8 cellular contexts compared by ENCODE assay signal in the genomic region with DNA sequence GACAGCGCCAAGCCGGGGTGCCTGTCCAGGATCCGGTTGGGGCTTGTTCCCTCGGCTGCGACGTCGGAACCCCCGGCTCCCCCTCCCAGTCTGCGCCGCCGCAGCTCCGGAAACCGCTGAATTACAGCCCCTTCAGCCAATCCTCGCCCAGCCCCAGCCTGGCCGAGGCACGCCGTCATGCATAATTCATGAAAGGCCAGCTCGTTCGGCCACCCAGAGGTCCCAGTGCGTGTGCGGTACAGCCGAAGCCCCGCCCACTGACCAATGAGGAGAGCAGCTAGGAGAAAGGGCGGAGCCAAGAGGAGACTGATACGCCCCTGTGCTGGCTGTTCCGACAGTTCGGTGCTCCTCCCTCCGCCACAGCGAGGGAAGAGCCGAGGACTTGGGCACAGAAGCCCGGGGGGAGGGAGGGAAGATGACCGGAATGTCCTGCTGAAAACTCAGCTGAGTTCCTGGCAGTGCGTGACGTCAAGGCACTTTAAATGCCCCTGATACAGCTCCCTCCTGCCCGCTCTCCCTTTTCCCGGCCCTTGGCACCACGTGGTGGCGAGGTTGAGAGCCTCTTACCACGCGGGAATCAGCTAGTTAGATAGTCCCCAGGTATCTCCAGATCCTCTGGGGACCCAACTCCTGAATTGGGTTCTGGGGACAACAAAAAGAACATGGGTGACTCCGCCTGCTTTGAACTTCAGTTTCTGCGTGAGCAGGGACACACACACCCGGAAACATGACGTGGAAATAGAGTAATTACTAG. TPM values are rescaled to one million over a fixed set of nuclear protein-coding genes. Genes with fewer than 3 reads are reported as not detected.
DNase-seq lines count a peak whose midpoint lies in the region; ATAC-seq, FAIRE-seq and TF ChIP-seq lines count a peak whose summit lies in the region.

TSS of gene STAT3 (minus strand) at position 62 of the 754 bp plus-strand sequence. CDS start 39,926 bp downstream, outside the sequence.

- H3K27ac ChIP-seq in heart left ventricle: peak within 1 kb of the TSS; percentile 96 to 100 (median 99)

- TF ChIP-seq CTCF in heart left ventricle (IDR thresholded peaks at IDR 0.05) (peak in 2 of 12 donors; percentile 11 to 25), type B pancreatic cell (conservative IDR thresholded peaks at IDR 0.05) (no peak)

- ATAC-seq in HG02852 (IDR thresholded peaks at IDR 0.05; ENCODE audit: unreplicated experiment) (peak; percentile 87), heart left ventricle (peak; percentile 95 to 99 (median 98))

- H3K4me1 ChIP-seq in heart left ventricle: peaks cover 3 to 49% (median 24%) of the 10 kb centered on the region in 12 donors

- intact Hi-C loops in T-helper 1 cell treated with Interleukin-12 subunit alpha and Interleukin-12 subunit beta and Interleukin-4 antibody, amounts not matched to agents 30 ng/mL and 1 ng/mL, for 36 hours (cut with micrococcal nuclease): loop anchor here (1.0 to 5.0 kb wide), 14 partner anchors 18 to 700 kb away; partner anchors contain the start of genes CNP, DHX58, EIF1 and KCNH4
- intact Hi-C loops in heart left ventricle (cut with DNase I): loop anchor here in 7 of 10 donors (2.0 to 5.0 kb wide), 3 partner anchors 18 to 66 kb away; no protein-coding TSS in a partner anchor

- H3K4me3 Mint-ChIP-seq in type B pancreatic cell: peak within 1 kb of the TSS; percentile 99

- H3K4me3 ChIP-seq in heart left ventricle: peak within 1 kb of the TSS; percentile 76 to 100 (median 89)

- H3K9me3 Mint-ChIP-seq in type B pancreatic cell: no peaks in the 10 kb centered on the region

- peak; percentile 98 for FAIRE-seq in GM12892 (lab: Jason Lieb, UNC)

- peaks cover 18% of the 10 kb centered on the region for H3K4me1 Mint-ChIP-seq in type B pancreatic cell (ENCODE audit: unreplicated experiment)

- H3K27ac Mint-ChIP-seq in type B pancreatic cell: peak within 1 kb of the TSS; percentile 97

- 0% methylated on average over 30 to 44 of the region's 44 CpGs for WGBS in heart left ventricle, 4 donors

- H3K36me3 ChIP-seq in heart left ventricle: peaks cover 0 to 14% (median 0%) of the 10 kb centered on the region in 9 donors

- H3K36me3 Mint-ChIP-seq in type B pancreatic cell: peaks cover 2% of the 10 kb centered on the region

- H3K27me3 Mint-ChIP-seq in type B pancreatic cell: no peaks in the 10 kb centered on the region

- H3K9me3 ChIP-seq in heart left ventricle: no peaks in the 10 kb centered on the region

- H3K27me3 ChIP-seq in heart left ventricle: no peaks in the 10 kb centered on the region

- DNase-seq in GM12892 (ENCODE audit: insufficient read length): peak; percentile 94
- DNase-seq in NCI-H146 (lab: John Stamatoyannopoulos, UW): peak; percentile 100
- DNase-seq in amniotic epithelial cell (ENCODE audit: low read depth): peak; percentile 99
- DNase-seq in heart left ventricle: peak; percentile 100
- DNase-seq in pons (ENCODE audit: low spot score): peak; percentile 100
- peak; percentile 100 for DNase-seq in type B pancreatic cell (ENCODE audit: extremely low spot score, unreplicated experiment)

- TF ChIP-seq POLR2A in GM12892 (IDR thresholded peaks at IDR 0.05; ENCODE audit: low read depth, low read length) (peak; percentile 58), heart left ventricle (IDR thresholded peaks at IDR 0.05) (peak in 1 of 2 donors; percentile 98)

RNA-seq across cellular contexts. Expression of gene STAT3, which starts in this region (rescaled TPM):
- polyA plus RNA-seq in GM12892 (2012; ENCODE audit: missing spikeins): 66.7 TPM
- 230 and 240 TPM in 2 replicates for total RNA-seq in T-helper 1 cell treated with Interleukin-12 subunit alpha and Interleukin-12 subunit beta and Interleukin-4 antibody, amounts not matched to agents 30 ng/mL and 1 ng/mL, for 36 hours
- total RNA-seq in heart left ventricle (100 to 1,000 TPM; 111 to 614 (median 148) TPM), type B pancreatic cell (ENCODE audit: low replicate concordance) (64.9 and 80.1 TPM in 2 replicates)
- 100 to 1,000 TPM in 1 of 2 donors, 10 to 100 TPM in 1; 36.0 to 152 TPM for polyA plus RNA-seq in heart left ventricle

Comparison
In these comparisons a context has a peak if more than half of its experiments do, and no peak if none do; other contexts are left out.
1. Peak in every context shown above with its lines: DNase-seq, ATAC-seq, H3K4me3 ChIP-seq and H3K27ac ChIP-seq.